20 cellular contexts compared by ENCODE assay signal in genomic region chr21:27515676-27516075, GRCh38.
"Had no signal": no experiment of that assay in that cellular context is flagged by ENCODE, and none has a peak within 500 bp of the region (broad histone marks: within the 10 kb centered on the region; RNA-seq: fewer than 3 reads in every experiment).

No MANE protein-coding gene starts in this region.

- H3K27ac ChIP-seq: SJSA1, SK-N-MC had no signal

- H3K4me3 Mint-ChIP-seq: T-helper 17 cell had no signal

- DNase-seq: KBM-7, NCI-H1092, NCI-H1105 treated with DMSO at 0.1 percent for 48 hours, NCI-H1417 treated with DMSO at 0.1 percent for 48 hours, NCI-H146, NCI-H1694 treated with DMSO at 0.1 percent for 48 hours, NCI-H1930, NCI-H2081, NCI-H2107, NCI-H2227 treated with DMSO at 0.1 percent for 48 hours, NCI-H524, NCI-H526 treated with DMSO at 0.1 percent for 48 hours, NCI-H748 treated with DMSO at 0.1 percent for 48 hours, Right ventricle myocardium superior, SIG-M5, T-helper 1 cell, T-helper 17 cell had no signal

- H3K36me3 ChIP-seq: SJSA1 had no signal

- H3K4me3 ChIP-seq: SJSA1, SK-N-MC had no signal

- H3K9me3 ChIP-seq: SJSA1 had no signal

- H3K27me3 Mint-ChIP-seq: T-helper 17 cell had no signal

- H3K27me3 ChIP-seq: SJSA1 had no signal

- H3K4me1 Mint-ChIP-seq: T-helper 17 cell had no signal

- ATAC-seq: Panc1, T-helper 17 cell had no signal

- H3K27ac Mint-ChIP-seq: T-helper 17 cell had no signal
